14 cellular contexts compared by ENCODE assay signal in the genomic region with DNA sequence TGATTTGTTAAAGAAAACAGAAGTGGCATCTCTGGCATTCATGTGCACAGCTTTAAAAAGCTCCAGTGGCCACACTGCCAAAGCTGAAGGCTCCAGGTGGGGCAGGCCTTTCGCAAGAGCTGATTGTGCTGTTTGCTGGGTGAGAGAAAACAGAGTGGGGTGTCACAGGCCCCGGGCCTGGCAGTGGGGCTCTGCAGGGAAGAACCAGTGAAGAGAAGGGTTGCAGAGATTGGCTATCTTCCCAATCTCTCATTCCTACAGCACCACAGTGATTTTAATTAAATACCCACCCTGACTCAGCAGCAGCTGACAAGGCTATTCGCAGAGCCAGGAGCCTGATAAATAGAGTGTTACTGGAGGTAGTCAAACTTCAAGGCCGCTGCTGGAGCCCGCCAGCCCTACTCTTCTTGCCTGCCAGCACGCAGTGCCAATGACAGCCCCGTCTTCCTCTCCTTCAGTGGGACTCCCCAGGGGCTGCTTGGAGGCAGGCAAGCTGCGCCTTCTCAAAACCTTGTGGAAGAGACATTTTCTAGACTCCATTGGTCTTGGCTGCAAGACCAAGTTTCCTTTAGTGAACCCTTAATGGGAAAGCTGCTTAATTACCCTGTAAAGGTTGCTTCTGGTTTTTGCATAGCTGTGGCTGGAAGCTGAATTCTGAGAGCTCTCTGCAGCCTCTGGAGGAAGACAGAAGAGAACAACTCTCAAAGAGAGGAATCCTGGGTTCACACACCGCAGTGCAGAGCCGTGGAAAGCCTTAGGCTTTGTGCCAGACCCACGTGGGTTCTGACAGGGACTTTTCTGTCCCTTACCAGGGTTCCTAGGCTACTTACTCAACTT.
DNase-seq lines count a peak whose midpoint lies in the region; ATAC-seq and TF ChIP-seq lines count a peak whose summit lies in the region.
"Had no signal": no experiment of that assay in that cellular context is flagged by ENCODE, and none has a peak within 500 bp of the region (broad histone marks: within the 10 kb centered on the region; RNA-seq: fewer than 3 reads in every experiment).

No MANE protein-coding gene starts in this region.

- 22 to 34% (median 31%) methylated on average over 8 to 11 of the region's 11 CpGs for WGBS in heart left ventricle, 4 donors

- no peak overlapping the region for H3K4me2 ChIP-seq in neural cell (ENCODE audit: low read length)

- H3K9ac ChIP-seq in neural cell (ENCODE audit: low read length), result no peak overlapping the region
- H3K9ac ChIP-seq: parathyroid adenoma had no signal

- no peak overlapping the region for H2AFZ ChIP-seq in neural cell (ENCODE audit: low read depth, low read length)
- H2AFZ ChIP-seq: parathyroid adenoma had no signal

- H3K27ac Mint-ChIP-seq in activated CD8-positive, alpha-beta T cell treated with anti-CD3 and anti-CD28 coated beads for 36 hours, result no peak overlapping the region

- no peak for TF ChIP-seq RAD21 in neural cell (conservative IDR thresholded peaks at IDR 0.05)

- CTCF ChIA-PET in activated CD8-positive, alpha-beta T cell treated with anti-CD3 and anti-CD28 coated beads for 36 hours (lab: Charles Lee), result interaction anchor here (1.6 kb wide), 1 partner anchor 356 kb away, joined by 3 read pairs; no protein-coding TSS in a partner anchor

- TF ChIP-seq CTCF in heart left ventricle (IDR thresholded peaks at IDR 0.05) (no peak), neural cell (IDR thresholded peaks at IDR 0.05; ENCODE audit: poor library complexity, severe bottlenecking) (no peak)
- TF ChIP-seq CTCF in activated CD8-positive, alpha-beta T cell treated with anti-CD3 and anti-CD28 coated beads for 36 hours (IDR thresholded peaks at IDR 0.05), result no peak

- H3K27ac ChIP-seq in heart left ventricle, result peak overlapping the region; percentile 39 to 77 (median 69)
- H3K27ac ChIP-seq in neural cell (ENCODE audit: low read length), result no peak overlapping the region
- H3K27ac ChIP-seq: parathyroid adenoma, thyroid gland had no signal

- H4K20me1 ChIP-seq in neural cell (ENCODE audit: insufficient read depth), result no peaks in the 10 kb centered on the region

- H3K9me3 Mint-ChIP-seq in activated CD8-positive, alpha-beta T cell treated with anti-CD3 and anti-CD28 coated beads for 36 hours, result peaks cover 3% of the 10 kb centered on the region

- TF ChIP-seq POLR2A in heart left ventricle (IDR thresholded peaks at IDR 0.05), result no peak

- no peaks in the 10 kb centered on the region for H3K4me1 Mint-ChIP-seq in activated CD8-positive, alpha-beta T cell treated with anti-CD3 and anti-CD28 coated beads for 36 hours (ENCODE audit: low read depth)

- peak; percentile 9 for TF ChIP-seq EP300 in neural cell (conservative IDR thresholded peaks at IDR 0.05; ENCODE audit: poor library complexity, severe bottlenecking)

- intact Hi-C loops in heart left ventricle (cut with DNase I), result loop anchor here in 2 of 10 donors (5.0 to 10.0 kb wide), 4 partner anchors 95 to 323 kb away; a partner anchor contains a TSS
- intact Hi-C loops in activated CD8-positive, alpha-beta T cell treated with anti-CD3 and anti-CD28 coated beads for 36 hours (cut with micrococcal nuclease), result no loop called here

- DNase-seq in AG20443 (ENCODE audit: low spot score) (peak; percentile 34), RPMI7951 (ENCODE audit: low read depth) (peak; percentile 50), heart left ventricle (peak; percentile 40 to 77 (median 68)), HK-2 (ENCODE audit: unreplicated experiment) (no peak), NCI-H1930 (lab: John Stamatoyannopoulos, UW) (no peak)
- no peak for DNase-seq in activated CD8-positive, alpha-beta T cell treated with anti-CD3 and anti-CD28 coated beads for 36 hours
- DNase-seq: aorta, RPMI8226 had no signal

- POLR2A ChIA-PET in activated CD8-positive, alpha-beta T cell treated with anti-CD3 and anti-CD28 coated beads for 36 hours (lab: Charles Lee), result no interaction called here

- H3K79me2 ChIP-seq in neural cell (replicated peaks; ENCODE audit: insufficient read depth, low read length), result no peaks in the 10 kb centered on the region
- H3K79me2 ChIP-seq: parathyroid adenoma had no signal

- H3K4me3 Mint-ChIP-seq in activated CD8-positive, alpha-beta T cell treated with anti-CD3 and anti-CD28 coated beads for 36 hours, result no peak overlapping the region

- ATAC-seq in heart left ventricle, result peak; percentile 87 to 94 (median 92)
- ATAC-seq in GM19455 (IDR thresholded peaks at IDR 0.05; ENCODE audit: unreplicated experiment), result no peak
- no peak for ATAC-seq in activated CD8-positive, alpha-beta T cell treated with anti-CD3 and anti-CD28 coated beads for 36 hours
- ATAC-seq: K562 had no signal

- peaks cover 0 to 23% (median 12%) of the 10 kb centered on the region in 12 donors for H3K4me1 ChIP-seq in heart left ventricle
- H3K4me1 ChIP-seq: parathyroid adenoma had no signal

- H3K9me2 ChIP-seq in neural cell (ENCODE audit: insufficient read depth, low read length), result no peaks in the 10 kb centered on the region

- H3K36me3 ChIP-seq in heart left ventricle (no peaks in the 10 kb centered on the region), neural cell (ENCODE audit: insufficient read depth, low read length) (no peaks in the 10 kb centered on the region)
- H3K36me3 ChIP-seq: HAP-1, thyroid gland had no signal

- H3K27me3 ChIP-seq in heart left ventricle (no peaks in the 10 kb centered on the region), neural cell (ENCODE audit: insufficient read depth, low read depth, low read length) (no peaks in the 10 kb centered on the region)
- H3K27me3 ChIP-seq: thyroid gland had no signal

- no peaks in the 10 kb centered on the region for H3K36me3 Mint-ChIP-seq in activated CD8-positive, alpha-beta T cell treated with anti-CD3 and anti-CD28 coated beads for 36 hours (ENCODE audit: low read depth)

- no peaks in the 10 kb centered on the region for H3F3A ChIP-seq in neural cell (ENCODE audit: insufficient read depth, low read length, poor library complexity, severe bottlenecking)

- no peaks in the 10 kb centered on the region for H3K27me3 Mint-ChIP-seq in activated CD8-positive, alpha-beta T cell treated with anti-CD3 and anti-CD28 coated beads for 36 hours

- H3K9me3 ChIP-seq in heart left ventricle, result peaks cover 0 to 6% (median 0%) of the 10 kb centered on the region in 12 donors
- no peaks in the 10 kb centered on the region for H3K9me3 ChIP-seq in neural cell (ENCODE audit: low read length)
- H3K9me3 ChIP-seq: HAP-1, thyroid gland had no signal

- H3K4me3 ChIP-seq in heart left ventricle, result no peak overlapping the region
- no peak overlapping the region for H3K4me3 ChIP-seq in neural cell (ENCODE audit: low read length)
- H3K4me3 ChIP-seq: HAP-1, K562, thyroid gland had no signal

TF ChIP-seq in neural cell, 6 proteins besides CTCF, POLR2A, EP300 and RAD21:
- TF ChIP-seq, protein P1, sequence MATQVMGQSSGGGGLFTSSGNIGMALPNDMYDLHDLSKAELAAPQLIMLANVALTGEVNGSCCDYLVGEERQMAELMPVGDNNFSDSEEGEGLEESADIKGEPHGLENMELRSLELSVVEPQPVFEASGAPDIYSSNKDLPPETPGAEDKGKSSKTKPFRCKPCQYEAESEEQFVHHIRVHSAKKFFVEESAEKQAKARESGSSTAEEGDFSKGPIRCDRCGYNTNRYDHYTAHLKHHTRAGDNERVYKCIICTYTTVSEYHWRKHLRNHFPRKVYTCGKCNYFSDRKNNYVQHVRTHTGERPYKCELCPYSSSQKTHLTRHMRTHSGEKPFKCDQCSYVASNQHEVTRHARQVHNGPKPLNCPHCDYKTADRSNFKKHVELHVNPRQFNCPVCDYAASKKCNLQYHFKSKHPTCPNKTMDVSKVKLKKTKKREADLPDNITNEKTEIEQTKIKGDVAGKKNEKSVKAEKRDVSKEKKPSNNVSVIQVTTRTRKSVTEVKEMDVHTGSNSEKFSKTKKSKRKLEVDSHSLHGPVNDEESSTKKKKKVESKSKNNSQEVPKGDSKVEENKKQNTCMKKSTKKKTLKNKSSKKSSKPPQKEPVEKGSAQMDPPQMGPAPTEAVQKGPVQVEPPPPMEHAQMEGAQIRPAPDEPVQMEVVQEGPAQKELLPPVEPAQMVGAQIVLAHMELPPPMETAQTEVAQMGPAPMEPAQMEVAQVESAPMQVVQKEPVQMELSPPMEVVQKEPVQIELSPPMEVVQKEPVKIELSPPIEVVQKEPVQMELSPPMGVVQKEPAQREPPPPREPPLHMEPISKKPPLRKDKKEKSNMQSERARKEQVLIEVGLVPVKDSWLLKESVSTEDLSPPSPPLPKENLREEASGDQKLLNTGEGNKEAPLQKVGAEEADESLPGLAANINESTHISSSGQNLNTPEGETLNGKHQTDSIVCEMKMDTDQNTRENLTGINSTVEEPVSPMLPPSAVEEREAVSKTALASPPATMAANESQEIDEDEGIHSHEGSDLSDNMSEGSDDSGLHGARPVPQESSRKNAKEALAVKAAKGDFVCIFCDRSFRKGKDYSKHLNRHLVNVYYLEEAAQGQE (IDR thresholded peaks at IDR 0.05; ENCODE audit: borderline replicate concordance), result no peak
- TF ChIP-seq MXI1 (conservative IDR thresholded peaks at IDR 0.05; ENCODE audit: poor library complexity, severe bottlenecking) (no peak), EZH2 (IDR thresholded peaks at IDR 0.05; ENCODE audit: borderline replicate concordance, insufficient read depth, low read length, poor library complexity, severe bottlenecking) (no peak), SMC3 (conservative IDR thresholded peaks at IDR 0.05; ENCODE audit: poor library complexity) (no peak), TAF1 (IDR thresholded peaks at IDR 0.05; ENCODE audit: low read depth) (no peak), POLR2AphosphoS5 (IDR thresholded peaks at IDR 0.05) (no peak)

Comparison
In these comparisons a context has a peak if more than half of its experiments do, and no peak if none do; other contexts are left out.
1. DNase-seq: peak in AG20443 (single experiment), RPMI7951 (single experiment) and heart left ventricle (5 of 5); none in activated CD8-positive, alpha-beta T cell treated with anti-CD3 and anti-CD28 coated beads for 36 hours (single experiment), HK-2 (single experiment) and NCI-H1930 (0 of 2).
2. ATAC-seq: peak in heart left ventricle (4 of 4); none in GM19455 (single experiment) and activated CD8-positive, alpha-beta T cell treated with anti-CD3 and anti-CD28 coated beads for 36 hours (single experiment).